2 cellular contexts compared by ENCODE assay signal in genomic region chr10:6197274-6197673, GRCh38.
TF ChIP-seq lines count a peak whose summit lies in the region.

No MANE protein-coding gene starts in this region.

TF ChIP-seq in IMR-90, 13 proteins besides CTCF, POLR2A, EP300 and RAD21:
- TF ChIP-seq FOS (IDR thresholded peaks at IDR 0.05; ENCODE audit: low read depth, low read length) = no peak
- TF ChIP-seq RCOR1 (IDR thresholded peaks at IDR 0.05; ENCODE audit: insufficient replicate concordance, low read length) = no peak
- 0 out of 2 replicates have a peak, but pooled peaks have one; percentile 16 for TF ChIP-seq MAFK (IDR thresholded peaks at IDR 0.05; ENCODE audit: low read depth, low read length)

TF ChIP-seq in HepG2, 621 proteins besides CTCF, POLR2A, EP300 and RAD21:
- TF ChIP-seq MAFK (conservative IDR thresholded peaks at IDR 0.05 in 1 of 2, IDR thresholded peaks at IDR 0.05 in 1 of 2; ENCODE audit: low read length in 2 of 2) (peak; percentile 61 to 67), PITX1 (CRISPR knock-in tag; IDR thresholded peaks at IDR 0.05) (no peak), MAFF (IDR thresholded peaks at IDR 0.05; ENCODE audit: low read depth, low read length) (peak; percentile 43)
